In genomic region chrX:48936429-48937064, GRCh38 we compare ENCODE assay signal across 1 cellular context.
TF ChIP-seq lines count a peak whose summit lies in the region.

No MANE protein-coding gene starts in this region.

TF ChIP-seq in SK-N-SH treated with all-trans-retinoic acid at 6 μM for 48 hours, 23 proteins besides CTCF, POLR2A, EP300 and RAD21 (continued from another document):
- TF ChIP-seq TSHZ2 (CRISPR knock-in tag; IDR thresholded peaks at IDR 0.05) = no peak
- TF ChIP-seq, protein P1, sequence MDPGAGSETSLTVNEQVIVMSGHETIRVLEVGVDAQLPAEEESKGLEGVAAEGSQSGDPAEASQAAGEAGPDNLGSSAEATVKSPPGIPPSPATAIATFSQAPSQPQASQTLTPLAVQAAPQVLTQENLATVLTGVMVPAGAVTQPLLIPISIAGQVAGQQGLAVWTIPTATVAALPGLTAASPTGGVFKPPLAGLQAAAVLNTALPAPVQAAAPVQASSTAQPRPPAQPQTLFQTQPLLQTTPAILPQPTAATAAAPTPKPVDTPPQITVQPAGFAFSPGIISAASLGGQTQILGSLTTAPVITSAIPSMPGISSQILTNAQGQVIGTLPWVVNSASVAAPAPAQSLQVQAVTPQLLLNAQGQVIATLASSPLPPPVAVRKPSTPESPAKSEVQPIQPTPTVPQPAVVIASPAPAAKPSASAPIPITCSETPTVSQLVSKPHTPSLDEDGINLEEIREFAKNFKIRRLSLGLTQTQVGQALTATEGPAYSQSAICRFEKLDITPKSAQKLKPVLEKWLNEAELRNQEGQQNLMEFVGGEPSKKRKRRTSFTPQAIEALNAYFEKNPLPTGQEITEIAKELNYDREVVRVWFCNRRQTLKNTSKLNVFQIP (CRISPR knock-in tag; IDR thresholded peaks at IDR 0.05; ENCODE audit: borderline replicate concordance, low read depth) = no peak
- no peak for TF ChIP-seq ARNTL (CRISPR knock-in tag; IDR thresholded peaks at IDR 0.05; ENCODE audit: borderline replicate concordance, low read depth)
- TF ChIP-seq, protein P2, sequence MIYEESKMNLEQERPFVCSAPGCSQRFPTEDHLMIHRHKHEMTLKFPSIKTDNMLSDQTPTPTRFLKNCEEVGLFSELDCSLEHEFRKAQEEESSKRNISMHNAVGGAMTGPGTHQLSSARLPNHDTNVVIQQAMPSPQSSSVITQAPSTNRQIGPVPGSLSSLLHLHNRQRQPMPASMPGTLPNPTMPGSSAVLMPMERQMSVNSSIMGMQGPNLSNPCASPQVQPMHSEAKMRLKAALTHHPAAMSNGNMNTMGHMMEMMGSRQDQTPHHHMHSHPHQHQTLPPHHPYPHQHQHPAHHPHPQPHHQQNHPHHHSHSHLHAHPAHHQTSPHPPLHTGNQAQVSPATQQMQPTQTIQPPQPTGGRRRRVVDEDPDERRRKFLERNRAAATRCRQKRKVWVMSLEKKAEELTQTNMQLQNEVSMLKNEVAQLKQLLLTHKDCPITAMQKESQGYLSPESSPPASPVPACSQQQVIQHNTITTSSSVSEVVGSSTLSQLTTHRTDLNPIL (CRISPR knock-in tag; IDR thresholded peaks at IDR 0.05; ENCODE audit: low read depth) = no peak
- no peak for TF ChIP-seq ZNF70 (CRISPR knock-in tag; IDR thresholded peaks at IDR 0.05)
TF ChIP-seq in SK-N-SH treated with all-trans-retinoic acid at 6 μM for 48 hours: peak in this region for 0.
